9 cellular contexts compared by ENCODE assay signal in genomic region chr7:136114966-136115762, GRCh38.
A peak's percentile ranks its signal among the peaks of the same experiment; 100 is the strongest.
DNase-seq lines count a peak whose midpoint lies in the region; ATAC-seq, FAIRE-seq and TF ChIP-seq lines count a peak whose summit lies in the region.
"Had no signal": no experiment of that assay in that cellular context is flagged by ENCODE, and none has a peak within 500 bp of the region (broad histone marks: within the 10 kb centered on the region; RNA-seq: fewer than 3 reads in every experiment).

No MANE protein-coding gene starts in this region.

- peak; percentile 99 for ATAC-seq in GM21576 (IDR thresholded peaks at IDR 0.05; ENCODE audit: unreplicated experiment)
- ATAC-seq in left lung: peak; percentile 92

- no peak overlapping the region for H3K27ac ChIP-seq in left lung

- no peak for FAIRE-seq in bronchial epithelial cell (lab: Jason Lieb, UNC)
- FAIRE-seq: endometrium had no signal

- intact Hi-C loops in left lung (cut with DNase I): no loop called here

- H3K36me3 ChIP-seq in bronchial epithelial cell (ENCODE audit: control insufficient read depth, insufficient read depth, low read length) (no peaks in the 10 kb centered on the region), left lung (no peaks in the 10 kb centered on the region)

- TF ChIP-seq CTCF in bronchial epithelial cell (IDR thresholded peaks at IDR 0.05; ENCODE audit: insufficient read depth, low read length, severe bottlenecking) (peak; percentile 69), left lung (IDR thresholded peaks at IDR 0.05) (peak; percentile 57 to 62)

- H3K4me1 ChIP-seq in left lung: no peaks in the 10 kb centered on the region

- peaks cover 0 to 3% of the 10 kb centered on the region in 2 donors for H3K9me3 ChIP-seq in left lung

- no peak overlapping the region for H3K4me3 ChIP-seq in bronchial epithelial cell (ENCODE audit: low read depth, low read length)
- H3K4me3 ChIP-seq in left lung: no peak overlapping the region

- no peaks in the 10 kb centered on the region for H3K27me3 ChIP-seq in bronchial epithelial cell (ENCODE audit: control insufficient read depth, insufficient read depth, low read length)
- H3K27me3 ChIP-seq in left lung: no peaks in the 10 kb centered on the region

- peak in 2 of 3 experiments; percentile 18 to 75 for DNase-seq in NCI-H1417 (lab: John Stamatoyannopoulos, UW)
- no peak for DNase-seq in NCI-H1417 treated with DMSO at 0.1 percent for 48 hours (lab: John Stamatoyannopoulos, UW)
- peak; percentile 31 for DNase-seq in HPDE6-E6E7 (ENCODE audit: extremely low spot score)
- DNase-seq in T-helper 2 cell: peak in 3 of 5 experiments; percentile 17 to 68 (median 32)
- peak; percentile 23 for DNase-seq in bronchial epithelial cell (ENCODE audit: low read depth)
- peak in 1 of 2 donors; percentile 47 for DNase-seq in left lung
- peak; percentile 76 for DNase-seq in stimulated activated CD8-positive, alpha-beta memory T cell treated with anti-CD3 and anti-CD28 coated beads, Interleukin-4, amount 100 ng/mL, for 48 hours
